Comparison of ENCODE assay signal across 1 cellular context in the genomic region with DNA sequence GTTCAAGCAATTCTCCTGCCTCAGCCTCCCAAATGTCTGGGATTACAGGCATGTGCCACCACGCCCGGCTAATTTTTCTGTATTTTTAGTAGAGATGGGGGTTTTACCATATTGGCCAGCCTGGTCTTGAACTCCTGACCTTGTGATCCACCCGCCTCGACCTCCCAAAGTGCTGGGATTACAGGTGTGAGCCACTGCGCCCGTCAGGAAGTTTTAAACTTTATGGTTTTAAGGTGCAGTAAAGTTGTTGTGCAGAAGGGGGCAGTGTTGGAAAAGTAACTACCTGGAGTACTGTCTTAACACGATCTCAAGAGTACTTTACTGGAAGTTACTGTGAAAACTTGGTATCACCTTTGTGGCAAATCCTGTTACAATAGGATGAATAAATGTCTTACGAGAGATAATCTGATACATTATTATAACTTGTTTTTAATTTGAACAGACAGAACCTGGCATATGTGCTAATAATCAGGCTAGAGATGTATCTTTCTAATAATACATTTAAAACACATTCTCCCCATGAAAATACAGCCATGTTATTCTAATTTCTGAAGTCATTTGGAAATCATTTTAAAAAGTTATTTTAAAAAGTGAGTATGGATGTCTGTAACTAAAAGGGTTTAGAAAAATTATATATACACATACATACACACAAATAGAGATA.
TF ChIP-seq lines count a peak whose summit lies in the region.

No MANE protein-coding gene starts in this region.

TF ChIP-seq in HEK293, 187 proteins besides CTCF, POLR2A, EP300 and RAD21 (continued from another document and continues in another):
- TF ChIP-seq ZNF518A (tag by site-specific recombination; conservative IDR thresholded peaks at IDR 0.05; ENCODE audit: low read depth) = no peak
- no peak for TF ChIP-seq SP7 (tag by site-specific recombination; IDR thresholded peaks at IDR 0.05)
- TF ChIP-seq, protein P1, sequence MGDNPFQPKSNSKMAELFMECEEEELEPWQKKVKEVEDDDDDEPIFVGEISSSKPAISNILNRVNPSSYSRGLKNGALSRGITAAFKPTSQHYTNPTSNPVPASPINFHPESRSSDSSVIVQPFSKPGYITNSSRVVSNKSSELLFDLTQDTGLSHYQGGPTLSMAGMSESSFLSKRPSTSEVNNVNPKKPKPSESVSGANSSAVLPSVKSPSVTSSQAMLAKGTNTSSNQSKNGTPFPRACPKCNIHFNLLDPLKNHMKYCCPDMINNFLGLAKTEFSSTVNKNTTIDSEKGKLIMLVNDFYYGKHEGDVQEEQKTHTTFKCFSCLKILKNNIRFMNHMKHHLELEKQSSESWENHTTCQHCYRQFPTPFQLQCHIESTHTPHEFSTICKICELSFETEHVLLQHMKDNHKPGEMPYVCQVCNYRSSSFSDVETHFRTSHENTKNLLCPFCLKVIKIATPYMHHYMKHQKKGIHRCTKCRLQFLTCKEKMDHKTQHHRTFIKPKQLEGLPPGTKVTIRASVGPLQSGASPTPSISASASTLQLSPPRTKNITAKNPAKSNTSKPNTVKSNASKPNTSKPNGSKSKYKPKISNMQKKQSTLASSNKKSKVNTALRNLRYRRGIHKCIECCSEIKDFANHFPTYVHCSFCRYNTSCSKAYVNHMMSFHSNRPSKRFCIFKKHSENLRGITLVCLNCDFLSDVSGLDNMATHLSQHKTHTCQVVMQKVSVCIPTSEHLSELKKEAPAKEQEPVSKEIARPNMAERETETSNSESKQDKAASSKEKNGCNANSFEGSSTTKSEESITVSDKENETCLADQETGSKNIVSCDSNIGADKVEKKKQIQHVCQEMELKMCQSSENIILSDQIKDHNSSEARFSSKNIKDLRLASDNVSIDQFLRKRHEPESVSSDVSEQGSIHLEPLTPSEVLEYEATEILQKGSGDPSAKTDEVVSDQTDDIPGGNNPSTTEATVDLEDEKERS (tag by site-specific recombination; IDR thresholded peaks at IDR 0.05) = no peak
- no peak for TF ChIP-seq KLF1 (tag by site-specific recombination; IDR thresholded peaks at IDR 0.05)
- no peak for TF ChIP-seq PRDM2 (tag by site-specific recombination; IDR thresholded peaks at IDR 0.05; ENCODE audit: borderline replicate concordance)
- TF ChIP-seq KLF7 (tag by site-specific recombination; IDR thresholded peaks at IDR 0.05; ENCODE audit: borderline replicate concordance) = no peak
- TF ChIP-seq ZNF658 (tag by site-specific recombination; IDR thresholded peaks at IDR 0.05) = no peak
- no peak for TF ChIP-seq ZSCAN18 (tag by site-specific recombination; IDR thresholded peaks at IDR 0.05)
- TF ChIP-seq TRIM28 (IDR thresholded peaks at IDR 0.05; ENCODE audit: borderline replicate concordance, low read length) = no peak
- TF ChIP-seq ZNF18 (tag by site-specific recombination; IDR thresholded peaks at IDR 0.05) = peak; percentile 86
- peak; percentile 65 for TF ChIP-seq SCRT2 (tag by site-specific recombination; IDR thresholded peaks at IDR 0.05)
- TF ChIP-seq GLIS2 (tag by site-specific recombination; IDR thresholded peaks at IDR 0.05) = no peak
- TF ChIP-seq ZNF2 (tag by site-specific recombination; IDR thresholded peaks at IDR 0.05) = 0 out of 2 replicates have a peak, but pooled peaks have one; percentile 57
- TF ChIP-seq ZNF211 (tag by site-specific recombination; IDR thresholded peaks at IDR 0.05; ENCODE audit: low read depth) = no peak
- TF ChIP-seq, protein P2, sequence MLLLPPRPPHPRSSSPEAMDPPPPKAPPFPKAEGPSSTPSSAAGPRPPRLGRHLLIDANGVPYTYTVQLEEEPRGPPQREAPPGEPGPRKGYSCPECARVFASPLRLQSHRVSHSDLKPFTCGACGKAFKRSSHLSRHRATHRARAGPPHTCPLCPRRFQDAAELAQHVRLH (tag by site-specific recombination; IDR thresholded peaks at IDR 0.05) = peak; percentile 66; the same call in 1 of the 2 replicates
- no peak for TF ChIP-seq GLI4 (tag by site-specific recombination; IDR thresholded peaks at IDR 0.05)
- TF ChIP-seq ZNF843 (tag by site-specific recombination; IDR thresholded peaks at IDR 0.05) = no peak; the same call in 1 of the 2 replicates
- TF ChIP-seq KLF10 (tag by site-specific recombination; IDR thresholded peaks at IDR 0.05) = no peak
- no peak for TF ChIP-seq ZFP37 (tag by site-specific recombination; IDR thresholded peaks at IDR 0.05)
- TF ChIP-seq, protein P3, sequence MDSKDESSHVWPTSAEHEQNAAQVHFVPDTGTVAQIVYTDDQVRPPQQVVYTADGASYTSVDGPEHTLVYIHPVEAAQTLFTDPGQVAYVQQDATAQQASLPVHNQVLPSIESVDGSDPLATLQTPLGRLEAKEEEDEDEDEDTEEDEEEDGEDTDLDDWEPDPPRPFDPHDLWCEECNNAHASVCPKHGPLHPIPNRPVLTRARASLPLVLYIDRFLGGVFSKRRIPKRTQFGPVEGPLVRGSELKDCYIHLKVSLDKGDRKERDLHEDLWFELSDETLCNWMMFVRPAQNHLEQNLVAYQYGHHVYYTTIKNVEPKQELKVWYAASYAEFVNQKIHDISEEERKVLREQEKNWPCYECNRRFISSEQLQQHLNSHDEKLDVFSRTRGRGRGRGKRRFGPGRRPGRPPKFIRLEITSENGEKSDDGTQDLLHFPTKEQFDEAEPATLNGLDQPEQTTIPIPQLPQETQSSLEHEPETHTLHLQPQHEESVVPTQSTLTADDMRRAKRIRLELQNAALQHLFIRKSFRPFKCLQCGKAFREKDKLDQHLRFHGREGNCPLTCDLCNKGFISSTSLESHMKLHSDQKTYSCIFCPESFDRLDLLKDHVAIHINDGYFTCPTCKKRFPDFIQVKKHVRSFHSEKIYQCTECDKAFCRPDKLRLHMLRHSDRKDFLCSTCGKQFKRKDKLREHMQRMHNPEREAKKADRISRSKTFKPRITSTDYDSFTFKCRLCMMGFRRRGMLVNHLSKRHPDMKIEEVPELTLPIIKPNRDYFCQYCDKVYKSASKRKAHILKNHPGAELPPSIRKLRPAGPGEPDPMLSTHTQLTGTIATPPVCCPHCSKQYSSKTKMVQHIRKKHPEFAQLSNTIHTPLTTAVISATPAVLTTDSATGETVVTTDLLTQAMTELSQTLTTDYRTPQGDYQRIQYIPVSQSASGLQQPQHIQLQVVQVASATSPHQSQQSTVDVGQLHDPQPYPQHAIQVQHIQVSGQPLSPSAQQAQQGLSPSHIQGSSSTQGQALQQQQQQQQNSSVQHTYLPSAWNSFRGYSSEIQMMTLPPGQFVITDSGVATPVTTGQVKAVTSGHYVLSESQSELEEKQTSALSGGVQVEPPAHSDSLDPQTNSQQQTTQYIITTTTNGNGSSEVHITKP (tag by site-specific recombination; IDR thresholded peaks at IDR 0.05) = no peak
- no peak for TF ChIP-seq ZNF549 (tag by site-specific recombination; IDR thresholded peaks at IDR 0.05)
- no peak for TF ChIP-seq FEZF1 (tag by site-specific recombination; IDR thresholded peaks at IDR 0.05)
- TF ChIP-seq RBAK (tag by site-specific recombination; IDR thresholded peaks at IDR 0.05) = no peak
- no peak for TF ChIP-seq ZNF530 (tag by site-specific recombination; IDR thresholded peaks at IDR 0.05; ENCODE audit: low read depth)
- TF ChIP-seq ZNF391 (tag by site-specific recombination; IDR thresholded peaks at IDR 0.05; ENCODE audit: borderline replicate concordance, low read depth) = no peak
- TF ChIP-seq PBX3 (CRISPR knock-in tag; IDR thresholded peaks at IDR 0.05) = no peak
- no peak for TF ChIP-seq ZXDB (tag by site-specific recombination; IDR thresholded peaks at IDR 0.05)
- TF ChIP-seq ZNF610 (tag by site-specific recombination; IDR thresholded peaks at IDR 0.05; ENCODE audit: borderline replicate concordance) = no peak
